1 cellular context compared by ENCODE assay signal in the genomic region with DNA sequence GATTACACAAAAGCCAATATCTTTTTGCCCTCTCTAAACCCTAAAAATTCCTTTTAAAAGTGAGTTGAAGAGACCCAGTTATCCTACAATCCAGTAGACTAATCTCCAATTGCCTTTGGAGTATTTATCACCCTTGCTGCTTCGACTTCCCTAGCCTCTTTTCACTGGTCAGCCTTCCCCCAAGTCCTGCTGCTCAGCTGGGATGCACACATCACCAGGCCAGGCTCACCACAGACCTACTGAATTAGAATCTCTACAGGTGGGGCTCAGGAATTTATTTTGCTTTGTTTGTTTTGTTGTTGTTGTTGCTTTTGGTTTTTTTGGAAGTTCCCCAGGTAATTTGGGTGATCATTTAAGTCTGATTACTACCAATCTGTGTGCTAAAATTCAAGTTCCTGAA.
TF ChIP-seq lines count a peak whose summit lies in the region.

No MANE protein-coding gene starts in this region.

TF ChIP-seq in WTC11, 78 proteins besides CTCF, POLR2A, EP300 and RAD21 (continued from another document):
- no peak for TF ChIP-seq PRDM15 (CRISPR knock-in tag; IDR thresholded peaks at IDR 0.05)
- no peak for TF ChIP-seq ELF4 (CRISPR knock-in tag; IDR thresholded peaks at IDR 0.05; ENCODE audit: low read depth)
- no peak for TF ChIP-seq ZNF281 (CRISPR knock-in tag; IDR thresholded peaks at IDR 0.05)
- TF ChIP-seq, protein P1, sequence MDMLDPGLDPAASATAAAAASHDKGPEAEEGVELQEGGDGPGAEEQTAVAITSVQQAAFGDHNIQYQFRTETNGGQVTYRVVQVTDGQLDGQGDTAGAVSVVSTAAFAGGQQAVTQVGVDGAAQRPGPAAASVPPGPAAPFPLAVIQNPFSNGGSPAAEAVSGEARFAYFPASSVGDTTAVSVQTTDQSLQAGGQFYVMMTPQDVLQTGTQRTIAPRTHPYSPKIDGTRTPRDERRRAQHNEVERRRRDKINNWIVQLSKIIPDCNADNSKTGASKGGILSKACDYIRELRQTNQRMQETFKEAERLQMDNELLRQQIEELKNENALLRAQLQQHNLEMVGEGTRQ (CRISPR knock-in tag; IDR thresholded peaks at IDR 0.05): no peak
- no peak for TF ChIP-seq CREM (CRISPR knock-in tag; IDR thresholded peaks at IDR 0.05)
- no peak for TF ChIP-seq USF1 (CRISPR knock-in tag; IDR thresholded peaks at IDR 0.05)
- TF ChIP-seq GRHL2 (CRISPR knock-in tag; IDR thresholded peaks at IDR 0.05; ENCODE audit: insufficient replicate concordance, severe bottlenecking): no peak
